ENCODE assay signal across 8 cellular contexts in the genomic region with DNA sequence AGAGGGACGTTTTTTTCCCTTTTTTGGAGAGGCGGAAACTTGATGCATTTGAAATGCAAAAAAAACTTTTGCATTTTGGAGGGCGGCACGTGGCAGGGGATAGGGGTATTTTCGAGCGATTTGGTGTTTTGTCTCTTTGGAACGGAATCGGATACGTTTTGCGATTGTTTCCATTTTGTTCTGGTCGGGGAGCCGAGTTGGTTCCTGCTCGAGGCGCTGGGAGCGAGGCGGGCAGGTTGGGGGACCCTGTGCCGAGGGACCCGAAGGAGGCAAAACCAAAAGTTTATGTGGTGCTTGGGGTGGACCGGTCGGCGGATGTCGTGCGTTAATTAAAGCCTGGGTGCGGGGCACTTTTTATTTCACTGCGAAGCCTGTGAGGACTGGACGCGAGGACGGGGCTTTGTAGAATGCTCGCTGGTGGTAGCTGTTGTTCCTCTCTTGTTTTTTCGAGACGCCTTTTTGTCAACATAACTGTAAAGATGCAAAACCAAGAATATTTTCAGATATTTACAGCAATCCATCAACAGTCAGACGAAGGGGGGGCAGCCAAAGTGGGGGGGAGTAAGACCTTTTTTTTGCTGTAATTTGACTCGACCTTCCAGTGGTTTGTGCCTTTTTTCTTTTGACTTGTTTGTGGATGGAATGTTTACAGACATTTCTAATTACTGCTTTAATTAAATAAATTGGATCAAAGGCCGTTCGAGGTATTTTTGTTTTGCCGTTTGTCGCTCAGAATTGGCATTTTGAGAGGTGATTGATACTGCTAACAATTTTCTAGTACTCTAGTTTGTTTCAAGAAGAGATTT.
DNase-seq lines count a peak whose midpoint lies in the region; ATAC-seq and TF ChIP-seq lines count a peak whose summit lies in the region.

No MANE protein-coding gene starts in this region.

- H3K4me3 Mint-ChIP-seq in stimulated activated naive CD8-positive, alpha-beta T cell treated with anti-CD3 and anti-CD28 coated beads, Interleukin-15, amount 100 ng/mL, for 72 hours = peak overlapping the region; percentile 96 to 100

- peak overlapping the region; percentile 86 to 92 for H3K4me3 ChIP-seq in muscle layer of colon (ENCODE audit: low read depth in 1 of 2, low read length in 2 of 2)

- peak overlapping the region; percentile 93 for H3K9ac ChIP-seq in muscle layer of colon (ENCODE audit: low read length)

- H3K27me3 ChIP-seq in muscle layer of colon (ENCODE audit: control insufficient read depth in 1 of 2, insufficient read depth in 2 of 2, low read length in 2 of 2) = no peaks in the 10 kb centered on the region

- peak overlapping the region; percentile 96 for H3K27ac ChIP-seq in epithelial cell of prostate
- peak overlapping the region; percentile 98 for H3K27ac ChIP-seq in muscle layer of colon (ENCODE audit: low read depth, low read length)

- ATAC-seq in stimulated activated naive CD8-positive, alpha-beta T cell treated with anti-CD3 and anti-CD28 coated beads, Interleukin-15, amount 100 ng/mL, for 72 hours = no peak

- peak overlapping the region; percentile 99 to 100 for H3K27ac Mint-ChIP-seq in stimulated activated naive CD8-positive, alpha-beta T cell treated with anti-CD3 and anti-CD28 coated beads, Interleukin-15, amount 100 ng/mL, for 72 hours

- peak; percentile 74 for DNase-seq in DMS 273 (lab: John Stamatoyannopoulos, UW; ENCODE audit: unreplicated experiment)
- no peak for DNase-seq in DMS 273 treated with DMSO at 0.1 percent for 48 hours (lab: John Stamatoyannopoulos, UW)
- DNase-seq in HEK293T (ENCODE audit: extremely low spot score) = no peak
- peak; percentile 64 for DNase-seq in NCI-H2227 (lab: John Stamatoyannopoulos, UW; ENCODE audit: unreplicated experiment)
- DNase-seq in activated CD8-positive, alpha-beta memory T cell treated with anti-CD3 and anti-CD28 coated beads, Interleukin-2, amount 50 U/mL, for 48 hours = peak; percentile 76
- no peak for DNase-seq in epithelial cell of prostate (ENCODE audit: low read depth, low spot score)
- peak; percentile 46 to 60 for DNase-seq in stimulated activated naive CD8-positive, alpha-beta T cell treated with anti-CD3 and anti-CD28 coated beads, Interleukin-15, amount 100 ng/mL, for 72 hours

- H3K27me3 Mint-ChIP-seq in stimulated activated naive CD8-positive, alpha-beta T cell treated with anti-CD3 and anti-CD28 coated beads, Interleukin-15, amount 100 ng/mL, for 72 hours = no peaks in the 10 kb centered on the region

- H3K4me1 ChIP-seq in muscle layer of colon (ENCODE audit: insufficient read depth, low read length) = peaks cover 49% of the 10 kb centered on the region

- H3K9me3 ChIP-seq in muscle layer of colon (ENCODE audit: low read length) = no peaks in the 10 kb centered on the region

- H3K36me3 ChIP-seq in muscle layer of colon (ENCODE audit: insufficient read depth, low read length) = peaks cover 36% of the 10 kb centered on the region

- no peaks in the 10 kb centered on the region for H3K9me3 Mint-ChIP-seq in stimulated activated naive CD8-positive, alpha-beta T cell treated with anti-CD3 and anti-CD28 coated beads, Interleukin-15, amount 100 ng/mL, for 72 hours

- CTCF ChIA-PET in HEK293T (lab: Yijun Ruan, JAX) = interaction anchor here (0.6 to 2.3 kb wide), 3 partner anchors 10 to 267 kb away, joined by 3 to 10 read pairs (median 3); no protein-coding TSS in a partner anchor

- H3K4me1 Mint-ChIP-seq in stimulated activated naive CD8-positive, alpha-beta T cell treated with anti-CD3 and anti-CD28 coated beads, Interleukin-15, amount 100 ng/mL, for 72 hours = peaks cover 52% of the 10 kb centered on the region

- POLR2A ChIA-PET in HEK293T (lab: Yijun Ruan, JAX) = interaction anchor here (1.2 to 4.3 kb wide), 19 partner anchors 11 to 587 kb away, joined by 3 to 61 read pairs (median 11); a partner anchor contains a TSS

TF ChIP-seq in HEK293T, 16 proteins besides CTCF, POLR2A, EP300 and RAD21:
- TF ChIP-seq NFRKB (IDR thresholded peaks at IDR 0.05) = peak; percentile 5; the same call in 1 of the 2 replicates
- peak; percentile 83 for TF ChIP-seq L3MBTL2 (conservative IDR thresholded peaks at IDR 0.05)
- no peak for TF ChIP-seq LEF1 (IDR thresholded peaks at IDR 0.05; ENCODE audit: borderline replicate concordance)
- TF ChIP-seq ZNF384 (IDR thresholded peaks at IDR 0.05) = no peak
- no peak for TF ChIP-seq BHLHE40 (IDR thresholded peaks at IDR 0.05; ENCODE audit: borderline replicate concordance)
- TF ChIP-seq FOXK2 (IDR thresholded peaks at IDR 0.05) = no peak
- peak; percentile 13; the same call in 1 of the 2 replicates for TF ChIP-seq FOXM1 (IDR thresholded peaks at IDR 0.05; ENCODE audit: borderline replicate concordance)
- no peak for TF ChIP-seq CTBP1 (IDR thresholded peaks at IDR 0.05; ENCODE audit: borderline replicate concordance)

Comparison
In these comparisons a context has a peak if more than half of its experiments do, and no peak if none do; other contexts are left out.
1. DNase-seq: peak in DMS 273 (single experiment), NCI-H2227 (single experiment), activated CD8-positive, alpha-beta memory T cell treated with anti-CD3 and anti-CD28 coated beads, Interleukin-2, amount 50 U/mL, for 48 hours (single experiment) and stimulated activated naive CD8-positive, alpha-beta T cell treated with anti-CD3 and anti-CD28 coated beads, Interleukin-15, amount 100 ng/mL, for 72 hours (2 of 2); none in DMS 273 treated with DMSO at 0.1 percent for 48 hours (single experiment), HEK293T (single experiment) and epithelial cell of prostate (single experiment).